ENCODE assay signal across 8 cellular contexts in genomic region chr16:2154533-2155090, GRCh38. TPM values are rescaled to one million over a fixed set of nuclear protein-coding genes. Genes with fewer than 3 reads are reported as not detected.
A peak's percentile ranks its signal among the peaks of the same experiment; 100 is the strongest.
DNase-seq lines count a peak whose midpoint lies in the region; TF ChIP-seq lines count a peak whose summit lies in the region.

No MANE protein-coding gene starts in this region.

- H3K4me1 ChIP-seq in adrenal gland (replicated peaks in 1 of 2) = peaks cover 34 to 64% of the 10 kb centered on the region in 2 donors
- H3K4me1 ChIP-seq in tibial nerve = peaks cover 0 to 86% (median 76%) of the 10 kb centered on the region in 4 donors

- H3K4me3 ChIP-seq in adrenal gland (peak overlapping the region in 3 of 4 donors; percentile 62 to 94 (median 69)), lower leg skin (ENCODE audit: low read depth, poor library complexity, severe bottlenecking) (peak overlapping the region; percentile 69), tibial nerve (peak overlapping the region; percentile 72 to 87 (median 76))

- TF ChIP-seq CTCF in adrenal gland (IDR thresholded peaks at IDR 0.05) = no peak
- TF ChIP-seq CTCF in lower leg skin (IDR thresholded peaks at IDR 0.05) = no peak
- TF ChIP-seq CTCF in tibial nerve (IDR thresholded peaks at IDR 0.05) = no peak

- H3K27me3 ChIP-seq in adrenal gland (no peaks in the 10 kb centered on the region), tibial nerve (no peaks in the 10 kb centered on the region)

- no peak for TF ChIP-seq EP300 in tibial nerve (IDR thresholded peaks at IDR 0.05)

- DNase-seq in stimulated activated CD4-positive, alpha-beta T cell treated with anti-CD3 and anti-CD28 coated beads, Interleukin-12 subunit alpha, Interleukin-12 subunit beta, amount 100 ng/mL, for 24 hours (ENCODE audit: low read depth in 2 of 2) = peak; percentile 24 to 40
- no peak for DNase-seq in stimulated activated CD4-positive, alpha-beta T cell treated with anti-CD3 and anti-CD28 coated beads, Interleukin-4, amount 100 ng/mL, for 24 hours
- DNase-seq in adrenal gland (no peak), lower leg skin (ENCODE audit: low spot score in 2 of 2) (no peak), tibial nerve (ENCODE audit: low spot score in 2 of 2) (no peak), COLO829 (ENCODE audit: low spot score) (no peak), T-helper 9 cell (no peak)
- DNase-seq in activated CD4-positive, CD25-positive, alpha-beta regulatory T cell treated with anti-CD3 and anti-CD28 coated beads, Interleukin-2, amount 50 U/mL, for 72 hours = no peak

- H3K36me3 ChIP-seq in adrenal gland (replicated peaks in 1 of 2) = no peaks in the 10 kb centered on the region
- H3K36me3 ChIP-seq in tibial nerve = peaks cover 0 to 9% (median 0%) of the 10 kb centered on the region in 3 donors

- H3K27ac ChIP-seq in adrenal gland (peak overlapping the region in 4 of 5 donors; percentile 68 to 83 (median 75)), tibial nerve (peak overlapping the region in 3 of 4 donors; percentile 79 to 86 (median 82))

- intact Hi-C loops in adrenal gland (cut with DNase I) = loop anchor here in 1 of 2 donors (5.0 kb wide), 1 partner anchor 147 kb away; the partner anchor contains the start of gene ZNF598
- intact Hi-C loops in lower leg skin (cut with DNase I; ENCODE audit: low total_unique reads) = no loop called here

- no peak for TF ChIP-seq POLR2A in adrenal gland (IDR thresholded peaks at IDR 0.05)
- TF ChIP-seq POLR2A in lower leg skin (IDR thresholded peaks at IDR 0.05) = no peak
- no peak for TF ChIP-seq POLR2A in tibial nerve (IDR thresholded peaks at IDR 0.05)

- 3 to 4% (median 4%) methylated on average over 21 to 23 of the region's 23 CpGs for WGBS in adrenal gland, 4 donors
- WGBS in lower leg skin, 2 donors = 3% methylated on average over 23 of the region's 23 CpGs
- 7% methylated on average over 23 of the region's 23 CpGs for WGBS in tibial nerve, 2 donors

- H3K9me3 ChIP-seq in adrenal gland (replicated peaks in 1 of 3) (no peaks in the 10 kb centered on the region), tibial nerve (no peaks in the 10 kb centered on the region)

RNA-seq across cellular contexts. Expression of gene TRAF7, which starts 1.0 kb away (rescaled TPM):
- total RNA-seq in adrenal gland (100 to 1,000 TPM in 1 of 8 donors, 10 to 100 TPM in 7; 28.4 to 129 (median 60.5) TPM), lower leg skin (10 to 100 TPM; 60.8 to 74.8 (median 68.9) TPM), tibial nerve (10 to 100 TPM; 29.1 to 53.7 (median 38.4) TPM)
- 10 to 100 TPM; 21.0 to 47.8 (median 43.8) TPM for polyA plus RNA-seq in adrenal gland

RNA-seq across cellular contexts. Expression of gene RAB26, which starts 6.2 kb away (rescaled TPM):
- total RNA-seq in adrenal gland (1 to 10 TPM in 6 of 8 donors, not detected in 2; 1.0 to 4.1 (median 1.8) TPM), lower leg skin (1 to 10 TPM in 3 of 4 donors, not detected in 1; 1.6 to 2.9 (median 2.0) TPM), tibial nerve (not detected)
- polyA plus RNA-seq in adrenal gland = 10 to 100 TPM in 1 of 3 donors, 1 to 10 TPM in 1, under 1 TPM in 1; 0.46 to 23.1 (median 6.7) TPM

RNA-seq across cellular contexts. Expression of gene PKD1, which starts 18.9 kb away (rescaled TPM):
- 100 to 1,000 TPM in 5 of 8 donors, 10 to 100 TPM in 3; 43.5 to 145 (median 104) TPM for total RNA-seq in adrenal gland
- 100 to 1,000 TPM in 2 of 3 donors, 1 to 10 TPM in 1; 9.2 to 359 (median 104) TPM for polyA plus RNA-seq in adrenal gland
- 100 to 1,000 TPM; 125 to 266 (median 192) TPM for total RNA-seq in lower leg skin
- total RNA-seq in tibial nerve = 100 to 1,000 TPM; 207 to 542 (median 381) TPM

RNA-seq across cellular contexts. Expression of gene CASKIN1, which starts 41.8 kb away (rescaled TPM):
- 1 to 10 TPM in 2 of 8 donors, under 1 TPM in 4, not detected in 2; 0.06 to 2.7 (median 0.62) TPM for total RNA-seq in adrenal gland
- 1 to 10 TPM in 2 of 3 donors, not detected in 1; 1.4 to 5.2 TPM for polyA plus RNA-seq in adrenal gland
- 1 to 10 TPM in 3 of 4 donors, under 1 TPM in 1; 0.71 to 2.2 (median 1.3) TPM for total RNA-seq in lower leg skin
- under 1 TPM in 3 of 4 donors, not detected in 1; 0.20 to 0.63 (median 0.30) TPM for total RNA-seq in tibial nerve

RNA-seq across cellular contexts. Expression of gene MLST8, which starts 50.6 kb away (rescaled TPM):
- total RNA-seq in adrenal gland (100 to 1,000 TPM in 1 of 8 donors, 10 to 100 TPM in 7; 33.9 to 116 (median 57.2) TPM), lower leg skin (10 to 100 TPM; 43.8 to 69.4 (median 54.9) TPM), tibial nerve (10 to 100 TPM; 28.8 to 73.8 (median 43.8) TPM)
- polyA plus RNA-seq in adrenal gland = 10 to 100 TPM; 21.9 to 96.3 (median 69.1) TPM

Comparison
In these comparisons a context has a peak if more than half of its experiments do, and no peak if none do; other contexts are left out.
1. DNase-seq: peak in stimulated activated CD4-positive, alpha-beta T cell treated with anti-CD3 and anti-CD28 coated beads, Interleukin-12 subunit alpha, Interleukin-12 subunit beta, amount 100 ng/mL, for 24 hours (2 of 2); none in stimulated activated CD4-positive, alpha-beta T cell treated with anti-CD3 and anti-CD28 coated beads, Interleukin-4, amount 100 ng/mL, for 24 hours (single experiment), adrenal gland (0 of 7), lower leg skin (0 of 2), tibial nerve (0 of 2), COLO829 (single experiment), T-helper 9 cell (single experiment) and activated CD4-positive, CD25-positive, alpha-beta regulatory T cell treated with anti-CD3 and anti-CD28 coated beads, Interleukin-2, amount 50 U/mL, for 72 hours (single experiment).
2. Peak in every context shown above with its lines, with median percentiles within 50 percentile points of each other: H3K4me3 ChIP-seq.